Comparison of ENCODE assay signal across 1 cellular context in genomic region chr12:56671608-56672007, GRCh38.
TF ChIP-seq lines count a peak whose summit lies in the region.

No MANE protein-coding gene starts in this region.

TF ChIP-seq in WTC11, 78 proteins besides CTCF, POLR2A, EP300 and RAD21 (continued from another document):
- TF ChIP-seq USF1 (CRISPR knock-in tag; IDR thresholded peaks at IDR 0.05) (no peak), ZSCAN18 (CRISPR knock-in tag; IDR thresholded peaks at IDR 0.05) (no peak), JAZF1 (CRISPR knock-in tag; IDR thresholded peaks at IDR 0.05) (no peak), ATF2 (CRISPR knock-in tag; IDR thresholded peaks at IDR 0.05; ENCODE audit: borderline replicate concordance, low read depth) (no peak), ARID4B (CRISPR knock-in tag; IDR thresholded peaks at IDR 0.05; ENCODE audit: borderline replicate concordance) (no peak), GRHL2 (CRISPR knock-in tag; IDR thresholded peaks at IDR 0.05; ENCODE audit: insufficient replicate concordance, severe bottlenecking) (no peak), PRRX2 (CRISPR knock-in tag; IDR thresholded peaks at IDR 0.05) (no peak), MAX (CRISPR knock-in tag; IDR thresholded peaks at IDR 0.05) (no peak), USF2 (CRISPR knock-in tag; IDR thresholded peaks at IDR 0.05) (no peak), ZMAT4 (CRISPR knock-in tag; IDR thresholded peaks at IDR 0.05) (no peak), ATF6 (CRISPR knock-in tag; IDR thresholded peaks at IDR 0.05) (no peak)
